Comparison of ENCODE assay signal across 17 cellular contexts in the genomic region with DNA sequence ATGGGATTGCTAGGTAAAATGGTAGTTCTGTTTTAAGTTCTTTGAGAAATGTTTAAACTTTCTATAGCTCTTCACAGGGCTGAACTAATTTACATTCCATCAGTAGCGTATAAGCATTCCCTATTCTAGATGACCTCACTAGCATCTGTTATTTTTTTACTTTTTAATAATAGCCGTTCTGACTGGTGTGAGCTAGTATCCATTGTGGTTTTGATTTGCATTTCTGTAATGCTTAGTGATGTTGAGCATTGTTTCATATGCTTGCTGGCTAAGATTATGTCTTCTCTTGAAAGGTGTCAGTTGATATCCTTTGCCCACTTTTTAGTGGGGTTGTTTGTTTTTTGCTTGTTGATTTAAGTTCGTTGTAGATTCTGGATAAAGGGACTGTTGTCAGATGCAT. TPM values are rescaled to one million over a fixed set of nuclear protein-coding genes. Genes with fewer than 3 reads are reported as not detected.
DNase-seq lines count a peak whose midpoint lies in the region; ATAC-seq and TF ChIP-seq lines count a peak whose summit lies in the region.
"Had no signal": no experiment of that assay in that cellular context is flagged by ENCODE, and none has a peak within 500 bp of the region (broad histone marks: within the 10 kb centered on the region; RNA-seq: fewer than 3 reads in every experiment).

No MANE protein-coding gene starts in this region.

- no peak for TF ChIP-seq CTCF in MM.1S (IDR thresholded peaks at IDR 0.05; ENCODE audit: low read length)
- TF ChIP-seq CTCF in lower leg skin (IDR thresholded peaks at IDR 0.05), result no peak

- DNase-seq in MM.1S (peak; percentile 60), HEK293T (ENCODE audit: extremely low spot score) (no peak), 8988T (no peak), lower leg skin (ENCODE audit: low spot score in 2 of 2) (no peak), iPS-NIHi7 (ENCODE audit: extremely low spot score) (no peak)
- DNase-seq: activated CD4-positive, alpha-beta T cell treated with anti-CD3 and anti-CD28 coated beads for 4 hours; activated T-cell treated with anti-CD3 and anti-CD28 coated beads, Interleukin-2, amount 50 U/mL, for 1 hour; dermis blood vessel endothelial cell; NCI-H1694 treated with DMSO at 0.1 percent for 48 hours; NCI-H69; RPMI8226; stimulated activated naive CD8-positive, alpha-beta T cell treated with anti-CD3 and anti-CD28 coated beads, Interleukin-15, Interleukin-2, amounts not matched to agents 100 U/mL and 50 U/mL, for 24 hours had no signal

- H3K4me1 ChIP-seq in MM.1S (ENCODE audit: low read length), result peaks cover 10% of the 10 kb centered on the region; the same call in 1 of the 2 replicates

- POLR2A ChIA-PET in HEK293T (lab: Yijun Ruan, JAX), result no interaction called here

- no peaks in the 10 kb centered on the region for H3K9me3 ChIP-seq in MM.1S (replicated peaks; ENCODE audit: insufficient read depth, low read length)

- intact Hi-C loops in lower leg skin (cut with DNase I; ENCODE audit: low total_unique reads), result no loop called here

- CTCF ChIA-PET in HEK293T (lab: Yijun Ruan, JAX), result no interaction called here

- H3K4me2 ChIP-seq in MM.1S (ENCODE audit: low read depth, low read length), result peak overlapping the region; percentile 28; the same call in 1 of the 2 replicates

- no peaks in the 10 kb centered on the region for H3K9me2 ChIP-seq in MM.1S (replicated peaks; ENCODE audit: insufficient read depth, low read length)

- H3K36me3 ChIP-seq in MM.1S (replicated peaks; ENCODE audit: insufficient read depth, low read length), result no peaks in the 10 kb centered on the region

- peak; percentile 82 for ATAC-seq in GM18511 (IDR thresholded peaks at IDR 0.05; ENCODE audit: unreplicated experiment)
- peak; percentile 73 for ATAC-seq in GM21447 (IDR thresholded peaks at IDR 0.05; ENCODE audit: unreplicated experiment)
- ATAC-seq in HG02981 (IDR thresholded peaks at IDR 0.05; ENCODE audit: unreplicated experiment), result peak; percentile 48
- ATAC-seq: stimulated activated naive CD8-positive, alpha-beta T cell treated with anti-CD3 and anti-CD28 coated beads, Interleukin-15, Interleukin-2, amounts not matched to agents 100 U/mL and 50 U/mL, for 24 hours had no signal

- H4K20me1 ChIP-seq in MM.1S (ENCODE audit: insufficient read depth, low read length), result no peaks in the 10 kb centered on the region

- H3K4me3 ChIP-seq in MM.1S (ENCODE audit: low read length) (no peak overlapping the region), lower leg skin (ENCODE audit: low read depth, poor library complexity, severe bottlenecking) (no peak overlapping the region)

- WGBS in lower leg skin, 2 donors, result 67 to 71% methylated on average over 3 of the region's 3 CpGs

- no peak overlapping the region for H3K9ac ChIP-seq in MM.1S (ENCODE audit: low read length)

- H3K27me3 ChIP-seq in MM.1S (replicated peaks; ENCODE audit: insufficient read depth, low read length), result no peaks in the 10 kb centered on the region

- no peak for TF ChIP-seq POLR2A in lower leg skin (IDR thresholded peaks at IDR 0.05)

- H3K27ac ChIP-seq in MM.1S (ENCODE audit: low read length), result no peak overlapping the region

- H3F3A ChIP-seq in MM.1S (ENCODE audit: insufficient read depth, low read length), result no peaks in the 10 kb centered on the region

- H3K79me2 ChIP-seq in MM.1S (ENCODE audit: low read length), result no peaks in the 10 kb centered on the region

- H2AFZ ChIP-seq in MM.1S (ENCODE audit: low read length), result no peak overlapping the region

TF ChIP-seq in HEK293T, 16 proteins besides CTCF, POLR2A, EP300 and RAD21:
- TF ChIP-seq PKNOX1 (IDR thresholded peaks at IDR 0.05) (no peak), L3MBTL2 (conservative IDR thresholded peaks at IDR 0.05) (no peak), ARNT (IDR thresholded peaks at IDR 0.05) (no peak), FOXA1 (IDR thresholded peaks at IDR 0.05) (no peak), SP1 (IDR thresholded peaks at IDR 0.05) (no peak), ZNF384 (IDR thresholded peaks at IDR 0.05) (no peak), BHLHE40 (IDR thresholded peaks at IDR 0.05; ENCODE audit: borderline replicate concordance) (no peak), TARDBP (IDR thresholded peaks at IDR 0.05) (no peak), ELF4 (IDR thresholded peaks at IDR 0.05) (no peak)

RNA-seq across cellular contexts. Expression of gene MMP27, which starts 35.9 kb away (rescaled TPM):
- total RNA-seq in lower leg skin, result 1 to 10 TPM in 1 of 4 donors, under 1 TPM in 3; 0.20 to 1.7 (median 0.26) TPM
- total RNA-seq: dermis blood vessel endothelial cell; T-helper 1 cell treated with Interleukin-12 subunit alpha and Interleukin-12 subunit beta and Interleukin-4 antibody, amounts not matched to agents 30 ng/mL and 1 ng/mL, for 36 hours; urinary bladder had no signal

RNA-seq across cellular contexts. Expression of gene MMP20, which starts 44.5 kb away (rescaled TPM):
- not detected for total RNA-seq in lower leg skin
- total RNA-seq: dermis blood vessel endothelial cell; T-helper 1 cell treated with Interleukin-12 subunit alpha and Interleukin-12 subunit beta and Interleukin-4 antibody, amounts not matched to agents 30 ng/mL and 1 ng/mL, for 36 hours; urinary bladder had no signal

RNA-seq across cellular contexts. Expression of gene MMP8, which starts 55.1 kb away (rescaled TPM):
- total RNA-seq in lower leg skin, result 1 to 10 TPM in 1 of 4 donors, under 1 TPM in 1, not detected in 2; 0.15 to 1.1 TPM
- total RNA-seq: dermis blood vessel endothelial cell; T-helper 1 cell treated with Interleukin-12 subunit alpha and Interleukin-12 subunit beta and Interleukin-4 antibody, amounts not matched to agents 30 ng/mL and 1 ng/mL, for 36 hours had no signal
